1 cellular context compared by ENCODE assay signal in the genomic region with DNA sequence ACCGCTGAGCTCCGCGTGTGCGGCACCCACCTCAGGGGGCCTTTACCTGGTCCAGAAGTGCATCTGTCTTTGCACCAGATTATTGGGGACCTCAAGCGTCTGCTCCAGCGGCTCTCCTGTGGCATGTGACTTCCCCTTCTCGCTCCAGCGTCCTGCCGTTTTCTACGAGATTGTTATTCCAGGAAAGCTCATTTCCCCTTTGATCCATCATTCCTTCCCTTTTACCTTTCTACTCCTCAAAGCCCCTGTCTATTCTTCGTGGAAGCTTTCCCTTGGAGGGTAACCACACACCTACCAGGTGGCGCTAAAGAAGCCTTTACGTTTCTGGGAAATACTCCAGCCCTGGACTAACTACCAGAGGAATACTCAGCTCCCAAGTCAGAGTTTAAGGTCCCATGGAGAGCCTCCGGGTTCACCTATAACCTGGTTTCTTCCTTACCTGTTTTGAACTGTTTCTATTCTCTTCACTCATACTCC.
TF ChIP-seq lines count a peak whose summit lies in the region.

No MANE protein-coding gene starts in this region.

TF ChIP-seq in IMR-90, 13 proteins besides CTCF, POLR2A, EP300 and RAD21 (continued from another document):
- TF ChIP-seq, protein P1, sequence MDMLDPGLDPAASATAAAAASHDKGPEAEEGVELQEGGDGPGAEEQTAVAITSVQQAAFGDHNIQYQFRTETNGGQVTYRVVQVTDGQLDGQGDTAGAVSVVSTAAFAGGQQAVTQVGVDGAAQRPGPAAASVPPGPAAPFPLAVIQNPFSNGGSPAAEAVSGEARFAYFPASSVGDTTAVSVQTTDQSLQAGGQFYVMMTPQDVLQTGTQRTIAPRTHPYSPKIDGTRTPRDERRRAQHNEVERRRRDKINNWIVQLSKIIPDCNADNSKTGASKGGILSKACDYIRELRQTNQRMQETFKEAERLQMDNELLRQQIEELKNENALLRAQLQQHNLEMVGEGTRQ (IDR thresholded peaks at IDR 0.05; ENCODE audit: low read depth, low read length) = no peak
- TF ChIP-seq FOS (IDR thresholded peaks at IDR 0.05; ENCODE audit: low read depth, low read length) (no peak), NFE2L2 (IDR thresholded peaks at IDR 0.05; ENCODE audit: low read depth, low read length) (no peak), SMC3 (IDR thresholded peaks at IDR 0.05; ENCODE audit: low read depth, low read length) (no peak), BHLHE40 (IDR thresholded peaks at IDR 0.05; ENCODE audit: low read depth, low read length) (no peak), MAFK (IDR thresholded peaks at IDR 0.05; ENCODE audit: low read depth, low read length) (no peak), RFX5 (IDR thresholded peaks at IDR 0.05; ENCODE audit: low read depth, low read length) (no peak), MXI1 (IDR thresholded peaks at IDR 0.05; ENCODE audit: borderline replicate concordance, low read depth, low read length) (no peak), MAZ (IDR thresholded peaks at IDR 0.05; ENCODE audit: borderline replicate concordance, low read depth, low read length) (no peak), RCOR1 (IDR thresholded peaks at IDR 0.05; ENCODE audit: insufficient replicate concordance, low read length) (no peak)
